Comparison of ENCODE assay signal across 10 cellular contexts in the genomic region with DNA sequence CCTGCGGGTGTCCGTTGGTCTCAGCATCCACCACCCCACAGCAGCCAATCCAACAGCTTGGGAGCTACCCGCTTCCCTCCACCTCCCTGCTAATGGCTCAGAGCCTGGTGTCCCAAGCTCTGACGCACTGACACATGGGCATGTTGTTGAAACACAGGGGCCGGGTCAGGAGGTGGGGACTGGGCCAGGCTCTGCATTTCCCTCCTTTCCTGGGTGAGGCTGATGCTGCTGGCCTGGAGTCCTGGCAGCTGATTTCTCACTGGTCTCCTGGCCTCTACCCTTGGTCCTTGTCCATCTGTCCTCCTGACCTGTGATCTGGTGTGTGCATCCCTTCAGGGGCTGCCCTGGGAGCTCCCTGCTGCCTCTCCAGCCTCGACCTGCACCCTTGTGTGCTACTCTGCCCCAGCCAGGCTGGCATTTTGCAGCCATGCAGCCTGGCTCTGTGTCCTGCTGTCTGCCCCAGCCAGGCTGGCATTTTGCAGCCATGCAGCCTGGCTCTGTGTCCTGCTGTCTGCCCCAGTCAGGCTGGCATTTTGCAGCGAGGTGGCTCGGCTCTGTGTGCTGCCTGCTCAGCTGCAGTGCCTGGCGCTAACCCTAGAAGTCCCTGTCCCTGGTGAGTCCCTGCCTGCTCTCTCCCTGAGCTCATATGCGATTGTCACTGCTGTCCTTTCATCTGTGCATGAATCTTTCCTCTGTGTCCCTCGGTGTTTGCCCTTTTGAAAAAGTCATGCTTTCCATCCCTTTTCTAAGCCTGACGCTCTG. TPM values are rescaled to one million over a fixed set of nuclear protein-coding genes. Genes with fewer than 3 reads are reported as not detected.
DNase-seq lines count a peak whose midpoint lies in the region; ATAC-seq and TF ChIP-seq lines count a peak whose summit lies in the region.
"Had no signal": no experiment of that assay in that cellular context is flagged by ENCODE, and none has a peak within 500 bp of the region (broad histone marks: within the 10 kb centered on the region; RNA-seq: fewer than 3 reads in every experiment).

No MANE protein-coding gene starts in this region.

- H3F3A ChIP-seq in GM23248 (ENCODE audit: insufficient read depth), result no peaks in the 10 kb centered on the region

- peak overlapping the region in 4 of 5 donors; percentile 4 to 53 (median 24) for H3K4me3 Mint-ChIP-seq in immature natural killer cell
- H3K4me3 Mint-ChIP-seq: stimulated activated naive B cell treated with anti-CD40 and anti-IgM and Interleukin-4, amounts not matched to agents 10 μg/mL and 1 μg/mL and 100 μg/mL, for 72 hours had no signal

- H4K20me1 ChIP-seq in GM23248 (ENCODE audit: insufficient read depth), result no peaks in the 10 kb centered on the region

- H3K4me3 ChIP-seq in GM23248 (no peak overlapping the region), ascending aorta (no peak overlapping the region)

- H3K9me2 ChIP-seq in GM23248 (ENCODE audit: insufficient read depth), result no peaks in the 10 kb centered on the region

- no peak overlapping the region for H3K4me2 ChIP-seq in GM23248 (ENCODE audit: unreplicated experiment)

- peaks cover 0 to 6% (median 0%) of the 10 kb centered on the region in 3 donors for H3K36me3 Mint-ChIP-seq in immature natural killer cell
- H3K36me3 Mint-ChIP-seq: stimulated activated naive B cell treated with anti-CD40 and anti-IgM and Interleukin-4, amounts not matched to agents 10 μg/mL and 1 μg/mL and 100 μg/mL, for 72 hours had no signal

- H2AFZ ChIP-seq in GM23248, result no peak overlapping the region

- H3K4me1 Mint-ChIP-seq in immature natural killer cell, result peaks cover 30 to 35% of the 10 kb centered on the region in 2 donors

- TF ChIP-seq CTCF in ascending aorta (IDR thresholded peaks at IDR 0.05), result no peak

- H3K36me3 ChIP-seq in GM23248 (ENCODE audit: low read depth) (no peaks in the 10 kb centered on the region), ascending aorta (no peaks in the 10 kb centered on the region)

- no peaks in the 10 kb centered on the region for H3K9me3 Mint-ChIP-seq in immature natural killer cell
- H3K9me3 Mint-ChIP-seq: stimulated activated naive B cell treated with anti-CD40 and anti-IgM and Interleukin-4, amounts not matched to agents 10 μg/mL and 1 μg/mL and 100 μg/mL, for 72 hours had no signal

- H3K27me3 ChIP-seq in GM23248 (replicated peaks; ENCODE audit: insufficient read depth) (no peaks in the 10 kb centered on the region), ascending aorta (no peaks in the 10 kb centered on the region)

- 22 to 30% methylated on average over 12 of the region's 12 CpGs for WGBS in GM23248 (ENCODE audit: low coverage in 1 of 2, low lambda C conversion rate in 2 of 2, missing lambda C conversion rate in 2 of 2), 2 experiments

- no peaks in the 10 kb centered on the region for H3K79me2 ChIP-seq in GM23248 (ENCODE audit: insufficient read depth)

- H3K4me1 ChIP-seq in GM23248 (ENCODE audit: insufficient read depth), result 0 out of 2 replicates have a peak, but pooled peaks cover 8% of the 10 kb centered on the region
- H3K4me1 ChIP-seq in ascending aorta, result peaks cover 0 to 3% of the 10 kb centered on the region in 2 donors

- in situ Hi-C loops in GM23248 (cut with MboI), result loop anchor here (25.0 kb wide), 1 partner anchor 460 kb away; no protein-coding TSS in a partner anchor

- H3K27me3 Mint-ChIP-seq in immature natural killer cell (ENCODE audit: low read depth in 3 of 3), result peaks cover 19 to 26% (median 22%) of the 10 kb centered on the region in 3 donors

- H3K27ac ChIP-seq in GM23248, result no peak overlapping the region
- H3K27ac ChIP-seq in ascending aorta, result peak overlapping the region; percentile 9 to 46
- peak overlapping the region; percentile 93 for H3K27ac ChIP-seq in substantia nigra (ENCODE audit: low read depth, low read length, poor library complexity, severe bottlenecking)

- H3K9me3 ChIP-seq in GM23248 (ENCODE audit: low read depth) (no peaks in the 10 kb centered on the region), ascending aorta (peaks cover 0 to 4% of the 10 kb centered on the region in 2 donors)

- H3K9ac ChIP-seq in GM23248, result peak overlapping the region; percentile 15; the same call in 1 of the 2 replicates

- peak overlapping the region in 3 of 6 donors; percentile 40 to 43 (median 40) for H3K27ac Mint-ChIP-seq in immature natural killer cell
- H3K27ac Mint-ChIP-seq: stimulated activated naive B cell treated with anti-CD40 and anti-IgM and Interleukin-4, amounts not matched to agents 10 μg/mL and 1 μg/mL and 100 μg/mL, for 72 hours had no signal

- no peak for ATAC-seq in HG02763 (IDR thresholded peaks at IDR 0.05; ENCODE audit: unreplicated experiment)
- no peak for ATAC-seq in GM21619 (IDR thresholded peaks at IDR 0.05; ENCODE audit: unreplicated experiment)
- ATAC-seq: stimulated activated naive B cell treated with anti-CD40 and anti-IgM and Interleukin-4, amounts not matched to agents 10 μg/mL and 1 μg/mL and 100 μg/mL, for 72 hours had no signal

- intact Hi-C loops in ascending aorta (cut with DNase I), result no loop called here

- DNase-seq in GM23248, result peak; percentile 91
- DNase-seq in ascending aorta (ENCODE audit: low spot score in 2 of 2), result peak in 1 of 2 donors; percentile 82
- DNase-seq in immature natural killer cell, result no peak
- DNase-seq in substantia nigra (lab: John Stamatoyannopoulos, UW), result peak in 48 of 49 donors; percentile 34 to 90 (median 80)
- no peak for DNase-seq in stimulated activated CD8-positive, alpha-beta memory T cell treated with anti-CD3 and anti-CD28 coated beads, Interleukin-4, amount 100 ng/mL, for 48 hours
- DNase-seq in NOMO-1 treated with DMSO at 0.1 percent for 48 hours (lab: John Stamatoyannopoulos, UW; ENCODE audit: unreplicated experiment), result no peak
- DNase-seq: NCI-H82; stimulated activated naive B cell treated with anti-CD40 and anti-IgM and Interleukin-4, amounts not matched to agents 10 μg/mL and 1 μg/mL and 100 μg/mL, for 72 hours had no signal

RNA-seq across cellular contexts. Expression of a gene that starts 14.0 kb away (rescaled TPM):
- total RNA-seq in GM23248 (2014; rRNA removed; shearing (Covaris generic)), result 3.4 and 4.4 TPM in 2 replicates
- polyA plus RNA-seq in GM23248 (2016; fragmentation: Nextera tagmentation; extraction: Ambion mirVana) (5.9 TPM in 2 replicates), immature natural killer cell (under 1 TPM in 1 of 3 donors, not detected in 2; 0.11 TPM)
- total RNA-seq in ascending aorta, result not detected

Comparison
In these comparisons a context has a peak if more than half of its experiments do, and no peak if none do; other contexts are left out.
1. DNase-seq: peak in GM23248 (single experiment) and substantia nigra (48 of 49); none in immature natural killer cell (0 of 3), stimulated activated CD8-positive, alpha-beta memory T cell treated with anti-CD3 and anti-CD28 coated beads, Interleukin-4, amount 100 ng/mL, for 48 hours (single experiment) and NOMO-1 treated with DMSO at 0.1 percent for 48 hours (single experiment).